ENCODE assay signal across 20 cellular contexts in genomic region chrY:16662741-16663140, GRCh38.
DNase-seq lines count a peak whose midpoint lies in the region; ATAC-seq and TF ChIP-seq lines count a peak whose summit lies in the region.
"Had no signal": no experiment of that assay in that cellular context is flagged by ENCODE, and none has a peak within 500 bp of the region (broad histone marks: within the 10 kb centered on the region; RNA-seq: fewer than 3 reads in every experiment).

No MANE protein-coding gene starts in this region.

- no peaks in the 10 kb centered on the region for H3K36me3 Mint-ChIP-seq in WTC11
- H3K36me3 Mint-ChIP-seq in glutamatergic neuron (ENCODE audit: unreplicated experiment): no peaks in the 10 kb centered on the region
- no peaks in the 10 kb centered on the region for H3K36me3 Mint-ChIP-seq in natural killer cell treated with Interleukin-12 subunit alpha and Interleukin-12 subunit beta and Interleukin-15 and Interleukin-18, amount 100 ng/mL, for 72 hours
- H3K36me3 Mint-ChIP-seq: CD4-positive, CD25-positive, alpha-beta regulatory T cell; T-cell had no signal

- DNase-seq in WTC11 (ENCODE audit: low spot score) (no peak), glutamatergic neuron (no peak), NCI-H510A (lab: John Stamatoyannopoulos, UW) (no peak), NCI-H1092 (lab: John Stamatoyannopoulos, UW) (no peak)
- no peak for DNase-seq in natural killer cell treated with Interleukin-12 subunit alpha and Interleukin-12 subunit beta and Interleukin-15 and Interleukin-18, amount 100 ng/mL, for 72 hours (ENCODE audit: low spot score)
- DNase-seq: CD4-positive, CD25-positive, alpha-beta regulatory T cell; H9; MV-4-11; NCI-H1694 treated with DMSO at 0.1 percent for 48 hours; NCI-H2081 treated with DMSO at 0.1 percent for 48 hours; NCI-H2171 treated with DMSO at 0.1 percent for 48 hours; NCI-H446; NCI-H526 treated with DMSO at 0.1 percent for 48 hours; SIG-M5; T-cell had no signal

- H3K27me3 Mint-ChIP-seq in WTC11 (ENCODE audit: low read depth) (no peaks in the 10 kb centered on the region), glutamatergic neuron (ENCODE audit: unreplicated experiment) (no peaks in the 10 kb centered on the region)
- no peaks in the 10 kb centered on the region for H3K27me3 Mint-ChIP-seq in natural killer cell treated with Interleukin-12 subunit alpha and Interleukin-12 subunit beta and Interleukin-15 and Interleukin-18, amount 100 ng/mL, for 72 hours
- H3K27me3 Mint-ChIP-seq: CD4-positive, CD25-positive, alpha-beta regulatory T cell; T-cell had no signal

- H3K4me3 Mint-ChIP-seq in WTC11 (no peak overlapping the region), glutamatergic neuron (ENCODE audit: unreplicated experiment) (no peak overlapping the region)
- no peak overlapping the region for H3K4me3 Mint-ChIP-seq in natural killer cell treated with Interleukin-12 subunit alpha and Interleukin-12 subunit beta and Interleukin-15 and Interleukin-18, amount 100 ng/mL, for 72 hours
- H3K4me3 Mint-ChIP-seq: CD4-positive, CD25-positive, alpha-beta regulatory T cell; H9; T-cell had no signal

- H3K4me1 Mint-ChIP-seq in WTC11 (no peaks in the 10 kb centered on the region), glutamatergic neuron (ENCODE audit: low read depth, unreplicated experiment) (no peaks in the 10 kb centered on the region)
- no peaks in the 10 kb centered on the region for H3K4me1 Mint-ChIP-seq in natural killer cell treated with Interleukin-12 subunit alpha and Interleukin-12 subunit beta and Interleukin-15 and Interleukin-18, amount 100 ng/mL, for 72 hours (ENCODE audit: low read depth in 2 of 2)
- H3K4me1 Mint-ChIP-seq: CD4-positive, CD25-positive, alpha-beta regulatory T cell; H9; T-cell had no signal

- H4K20me1 ChIP-seq in DOHH2 (ENCODE audit: control insufficient read depth, insufficient read depth, low read depth, low read length): no peaks in the 10 kb centered on the region

- H3K4me1 ChIP-seq in DOHH2 (ENCODE audit: control insufficient read depth, low read length): no peaks in the 10 kb centered on the region

- no peaks in the 10 kb centered on the region for H3F3A ChIP-seq in DOHH2 (ENCODE audit: control insufficient read depth, insufficient read depth)

- H3K9me3 Mint-ChIP-seq in WTC11: no peaks in the 10 kb centered on the region
- no peaks in the 10 kb centered on the region for H3K9me3 Mint-ChIP-seq in glutamatergic neuron (ENCODE audit: unreplicated experiment)
- H3K9me3 Mint-ChIP-seq in natural killer cell treated with Interleukin-12 subunit alpha and Interleukin-12 subunit beta and Interleukin-15 and Interleukin-18, amount 100 ng/mL, for 72 hours: no peaks in the 10 kb centered on the region
- H3K9me3 Mint-ChIP-seq: H9, T-cell had no signal

- H3K4me2 ChIP-seq in DOHH2 (ENCODE audit: low read length): no peak overlapping the region
- H3K4me2 ChIP-seq: KMS-11 had no signal

- H3K36me3 ChIP-seq in DOHH2 (ENCODE audit: control insufficient read depth, low read length): no peaks in the 10 kb centered on the region

- H3K4me3 ChIP-seq in DOHH2 (ENCODE audit: low read length): no peak overlapping the region

- no peak overlapping the region for H3K27ac ChIP-seq in DOHH2 (ENCODE audit: low read depth, low read length)
- H3K27ac ChIP-seq: KMS-11, RWPE1 had no signal

- H3K9me3 ChIP-seq in DOHH2 (ENCODE audit: control insufficient read depth, insufficient read depth, low read length): no peaks in the 10 kb centered on the region

- CTCF ChIA-PET in WTC11 (lab: Charles Lee): no interaction called here

- no peaks in the 10 kb centered on the region for H3K27me3 ChIP-seq in DOHH2 (ENCODE audit: control insufficient read depth, low read length)

- ATAC-seq in WTC11: no peak
- no peak for ATAC-seq in HG02852 (IDR thresholded peaks at IDR 0.05; ENCODE audit: unreplicated experiment)
- ATAC-seq in natural killer cell treated with Interleukin-12 subunit alpha and Interleukin-12 subunit beta and Interleukin-15 and Interleukin-18, amount 100 ng/mL, for 72 hours: no peak
- ATAC-seq: T-cell had no signal

- TF ChIP-seq CTCF in DOHH2 (IDR thresholded peaks at IDR 0.05; ENCODE audit: low read depth, low read length, poor library complexity, severe bottlenecking): peak; percentile 22
- peak; percentile 21; the same call in 1 of the 2 replicates for TF ChIP-seq CTCF in LNCAP (IDR thresholded peaks at IDR 0.05)
- peak; percentile 20; the same call in 1 of the 2 replicates for TF ChIP-seq CTCF in WTC11 (IDR thresholded peaks at IDR 0.05)
- peak; percentile 53 for TF ChIP-seq CTCF in glutamatergic neuron (IDR thresholded peaks at IDR 0.05; ENCODE audit: partially characterized antibody, unreplicated experiment)

- no peaks in the 10 kb centered on the region for H3K9me2 ChIP-seq in DOHH2 (replicated peaks; ENCODE audit: control insufficient read depth, low read length)

- H3K27ac Mint-ChIP-seq in WTC11: no peak overlapping the region
- H3K27ac Mint-ChIP-seq in glutamatergic neuron (ENCODE audit: unreplicated experiment): no peak overlapping the region
- no peak overlapping the region for H3K27ac Mint-ChIP-seq in natural killer cell treated with Interleukin-12 subunit alpha and Interleukin-12 subunit beta and Interleukin-15 and Interleukin-18, amount 100 ng/mL, for 72 hours
- H3K27ac Mint-ChIP-seq: CD4-positive, CD25-positive, alpha-beta regulatory T cell; H9; T-cell had no signal

- H3K79me2 ChIP-seq in DOHH2 (ENCODE audit: control insufficient read depth, low read length): no peaks in the 10 kb centered on the region

- POLR2A ChIA-PET in WTC11 (lab: Charles Lee): no interaction called here

TF ChIP-seq in WTC11, 78 proteins besides CTCF, POLR2A, EP300 and RAD21 (continues in another document):
- TF ChIP-seq ZNF281 (CRISPR knock-in tag; IDR thresholded peaks at IDR 0.05) (no peak), MAX (CRISPR knock-in tag; IDR thresholded peaks at IDR 0.05) (no peak), ZNF512 (CRISPR knock-in tag; IDR thresholded peaks at IDR 0.05; ENCODE audit: borderline replicate concordance) (no peak), ATF6 (CRISPR knock-in tag; IDR thresholded peaks at IDR 0.05) (no peak), CREM (CRISPR knock-in tag; IDR thresholded peaks at IDR 0.05) (no peak), NR2C2 (CRISPR knock-in tag; IDR thresholded peaks at IDR 0.05) (no peak), E2F4 (CRISPR knock-in tag; IDR thresholded peaks at IDR 0.05; ENCODE audit: borderline replicate concordance, low read depth) (no peak)
